Comparison of ENCODE assay signal across 1 cellular context in the genomic region with DNA sequence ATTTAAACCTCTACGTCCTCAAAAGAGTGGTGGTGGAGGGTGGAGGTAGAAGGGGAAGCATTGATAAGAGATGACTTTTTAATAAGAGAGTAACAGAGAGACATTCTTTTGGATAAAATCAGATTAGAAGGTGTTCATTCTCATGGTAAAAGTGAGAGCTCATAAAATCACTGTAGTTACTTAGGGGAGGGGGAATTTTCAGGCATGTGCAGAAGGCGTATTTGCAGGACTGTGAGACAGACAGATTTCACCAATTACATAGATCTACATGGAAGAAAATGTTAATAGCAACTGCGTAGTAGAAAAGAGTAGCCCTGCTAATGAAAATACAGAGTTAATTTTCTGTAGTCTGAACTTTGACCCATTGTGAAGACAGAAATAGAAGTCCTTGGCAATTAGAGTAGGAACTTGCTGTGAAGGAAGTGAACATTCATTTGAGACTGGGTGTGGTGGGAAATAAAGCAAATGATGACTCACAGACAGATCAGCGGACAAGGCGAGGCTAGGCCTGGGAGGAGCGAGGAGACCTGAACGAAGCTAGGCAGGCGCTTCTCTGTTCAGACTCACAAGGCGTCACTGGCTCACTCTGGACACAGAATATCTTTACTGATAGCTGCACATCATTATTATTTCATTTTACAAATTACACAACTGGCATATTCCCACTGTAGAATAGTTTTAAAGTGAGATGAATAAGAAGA.
TF ChIP-seq lines count a peak whose summit lies in the region.

No MANE protein-coding gene starts in this region.

TF ChIP-seq in GM23338, 12 proteins besides CTCF, POLR2A, EP300 and RAD21 (continued from another document):
- TF ChIP-seq, protein P1, sequence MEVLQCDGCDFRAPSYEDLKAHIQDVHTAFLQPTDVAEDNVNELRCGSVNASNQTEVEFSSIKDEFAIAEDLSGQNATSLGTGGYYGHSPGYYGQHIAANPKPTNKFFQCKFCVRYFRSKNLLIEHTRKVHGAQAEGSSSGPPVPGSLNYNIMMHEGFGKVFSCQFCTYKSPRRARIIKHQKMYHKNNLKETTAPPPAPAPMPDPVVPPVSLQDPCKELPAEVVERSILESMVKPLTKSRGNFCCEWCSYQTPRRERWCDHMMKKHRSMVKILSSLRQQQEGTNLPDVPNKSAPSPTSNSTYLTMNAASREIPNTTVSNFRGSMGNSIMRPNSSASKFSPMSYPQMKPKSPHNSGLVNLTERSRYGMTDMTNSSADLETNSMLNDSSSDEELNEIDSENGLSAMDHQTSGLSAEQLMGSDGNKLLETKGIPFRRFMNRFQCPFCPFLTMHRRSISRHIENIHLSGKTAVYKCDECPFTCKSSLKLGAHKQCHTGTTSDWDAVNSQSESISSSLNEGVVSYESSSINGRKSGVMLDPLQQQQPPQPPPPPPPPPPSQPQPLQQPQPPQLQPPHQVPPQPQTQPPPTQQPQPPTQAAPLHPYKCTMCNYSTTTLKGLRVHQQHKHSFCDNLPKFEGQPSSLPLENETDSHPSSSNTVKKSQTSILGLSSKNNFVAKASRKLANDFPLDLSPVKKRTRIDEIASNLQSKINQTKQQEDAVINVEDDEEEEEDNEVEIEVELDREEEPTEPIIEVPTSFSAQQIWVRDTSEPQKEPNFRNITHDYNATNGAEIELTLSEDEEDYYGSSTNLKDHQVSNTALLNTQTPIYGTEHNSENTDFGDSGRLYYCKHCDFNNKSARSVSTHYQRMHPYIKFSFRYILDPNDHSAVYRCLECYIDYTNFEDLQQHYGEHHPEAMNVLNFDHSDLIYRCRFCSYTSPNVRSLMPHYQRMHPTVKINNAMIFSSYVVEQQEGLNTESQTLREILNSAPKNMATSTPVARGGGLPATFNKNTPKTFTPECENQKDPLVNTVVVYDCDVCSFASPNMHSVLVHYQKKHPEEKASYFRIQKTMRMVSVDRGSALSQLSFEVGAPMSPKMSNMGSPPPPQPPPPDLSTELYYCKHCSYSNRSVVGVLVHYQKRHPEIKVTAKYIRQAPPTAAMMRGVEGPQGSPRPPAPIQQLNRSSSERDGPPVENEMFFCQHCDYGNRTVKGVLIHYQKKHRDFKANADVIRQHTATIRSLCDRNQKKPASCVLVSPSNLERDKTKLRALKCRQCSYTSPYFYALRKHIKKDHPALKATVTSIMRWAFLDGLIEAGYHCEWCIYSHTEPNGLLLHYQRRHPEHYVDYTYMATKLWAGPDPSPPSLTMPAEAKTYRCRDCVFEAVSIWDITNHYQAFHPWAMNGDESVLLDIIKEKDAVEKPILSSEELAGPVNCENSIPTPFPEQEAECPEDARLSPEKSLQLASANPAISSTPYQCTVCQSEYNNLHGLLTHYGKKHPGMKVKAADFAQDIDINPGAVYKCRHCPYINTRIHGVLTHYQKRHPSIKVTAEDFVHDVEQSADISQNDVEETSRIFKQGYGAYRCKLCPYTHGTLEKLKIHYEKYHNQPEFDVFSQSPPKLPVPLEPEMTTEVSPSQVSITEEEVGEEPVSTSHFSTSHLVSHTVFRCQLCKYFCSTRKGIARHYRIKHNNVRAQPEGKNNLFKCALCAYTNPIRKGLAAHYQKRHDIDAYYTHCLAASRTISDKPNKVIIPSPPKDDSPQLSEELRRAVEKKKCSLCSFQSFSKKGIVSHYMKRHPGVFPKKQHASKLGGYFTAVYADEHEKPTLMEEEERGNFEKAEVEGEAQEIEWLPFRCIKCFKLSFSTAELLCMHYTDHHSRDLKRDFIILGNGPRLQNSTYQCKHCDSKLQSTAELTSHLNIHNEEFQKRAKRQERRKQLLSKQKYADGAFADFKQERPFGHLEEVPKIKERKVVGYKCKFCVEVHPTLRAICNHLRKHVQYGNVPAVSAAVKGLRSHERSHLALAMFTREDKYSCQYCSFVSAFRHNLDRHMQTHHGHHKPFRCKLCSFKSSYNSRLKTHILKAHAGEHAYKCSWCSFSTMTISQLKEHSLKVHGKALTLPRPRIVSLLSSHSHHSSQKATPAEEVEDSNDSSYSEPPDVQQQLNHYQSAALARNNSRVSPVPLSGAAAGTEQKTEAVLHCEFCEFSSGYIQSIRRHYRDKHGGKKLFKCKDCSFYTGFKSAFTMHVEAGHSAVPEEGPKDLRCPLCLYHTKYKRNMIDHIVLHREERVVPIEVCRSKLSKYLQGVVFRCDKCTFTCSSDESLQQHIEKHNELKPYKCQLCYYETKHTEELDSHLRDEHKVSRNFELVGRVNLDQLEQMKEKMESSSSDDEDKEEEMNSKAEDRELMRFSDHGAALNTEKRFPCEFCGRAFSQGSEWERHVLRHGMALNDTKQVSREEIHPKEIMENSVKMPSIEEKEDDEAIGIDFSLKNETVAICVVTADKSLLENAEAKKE (CRISPR knock-in tag; IDR thresholded peaks at IDR 0.05), result no peak
- TF ChIP-seq ZNF114 (CRISPR knock-in tag; IDR thresholded peaks at IDR 0.05), result no peak
- TF ChIP-seq JUNB (IDR thresholded peaks at IDR 0.05; ENCODE audit: unreplicated experiment), result no peak
- TF ChIP-seq ZNF331 (CRISPR knock-in tag; IDR thresholded peaks at IDR 0.05; ENCODE audit: low read depth), result no peak
- no peak for TF ChIP-seq EZH2phosphoT487 (IDR thresholded peaks at IDR 0.05; ENCODE audit: unreplicated experiment)
- TF ChIP-seq STAT1 (IDR thresholded peaks at IDR 0.05; ENCODE audit: unreplicated experiment), result no peak
- TF ChIP-seq POLR2AphosphoS5 (IDR thresholded peaks at IDR 0.05; ENCODE audit: low read depth), result no peak
